In genomic region chr11:124800226-124800929, GRCh38 we compare ENCODE assay signal across 8 cellular contexts. TPM values are rescaled to one million over a fixed set of nuclear protein-coding genes. Genes with fewer than 3 reads are reported as not detected.
A peak's percentile ranks its signal among the peaks of the same experiment; 100 is the strongest.
DNase-seq lines count a peak whose midpoint lies in the region; ATAC-seq and TF ChIP-seq lines count a peak whose summit lies in the region.

Gene MSANTD2, minus strand, starts transcription at chr11:124800406. Its CDS starts 26 bp downstream, at chr11:124800380.

- H3K27ac Mint-ChIP-seq in naive thymus-derived CD4-positive, alpha-beta T cell, result peak within 1 kb of the TSS; percentile 88 to 98 (median 94)
- H3K27ac Mint-ChIP-seq in stimulated activated naive B cell treated with anti-CD40 and anti-IgM and Interleukin-4, amounts not matched to agents 10 μg/mL and 1 μg/mL and 100 μg/mL, for 72 hours, result peak within 1 kb of the TSS; percentile 96

- no peaks in the 10 kb centered on the region for H4K20me1 ChIP-seq in fibroblast of lung (ENCODE audit: control insufficient read depth, extremely low read depth, insufficient read depth, low read length)

- in situ Hi-C loops in Panc1 (cut with HindIII; ENCODE audit: low pct_unique_long_range_greater_than_20kb, low sequenced_read_pairs), result no loop called here

- no peaks in the 10 kb centered on the region for H3K9me3 Mint-ChIP-seq in naive thymus-derived CD4-positive, alpha-beta T cell
- no peaks in the 10 kb centered on the region for H3K9me3 Mint-ChIP-seq in stimulated activated naive B cell treated with anti-CD40 and anti-IgM and Interleukin-4, amounts not matched to agents 10 μg/mL and 1 μg/mL and 100 μg/mL, for 72 hours

- peak within 1 kb of the TSS; percentile 88 for H3K4me3 ChIP-seq in HUES48 (ENCODE audit: low read depth, low read length)
- H3K4me3 ChIP-seq in Panc1 (ENCODE audit: low read depth in 2 of 2, low read length in 2 of 2), result peak within 1 kb of the TSS; percentile 75 to 84
- H3K4me3 ChIP-seq in fibroblast of lung (replicated peaks in 1 of 4; ENCODE audit: control extremely low read depth in 1 of 4, insufficient read depth in 1 of 4, low read depth in 3 of 4, low read length in 4 of 4), result peak within 1 kb of the TSS; percentile 60 to 94 (median 89)
- peak within 1 kb of the TSS; percentile 71 for H3K4me3 ChIP-seq in naive thymus-derived CD4-positive, alpha-beta T cell (ENCODE audit: low read length)

- ATAC-seq in GM21390 (IDR thresholded peaks at IDR 0.05; ENCODE audit: unreplicated experiment) (peak; percentile 89), Panc1 (peak; percentile 98)
- ATAC-seq in naive thymus-derived CD4-positive, alpha-beta T cell, result peak; percentile 92
- peak; percentile 94 to 96 for ATAC-seq in stimulated activated naive B cell treated with anti-CD40 and anti-IgM and Interleukin-4, amounts not matched to agents 10 μg/mL and 1 μg/mL and 100 μg/mL, for 72 hours (replicated peaks)

- H3K27ac ChIP-seq in HUES48 (ENCODE audit: low read depth, low read length), result peak within 1 kb of the TSS; percentile 98
- peak within 1 kb of the TSS; percentile 96 for H3K27ac ChIP-seq in Panc1 (ENCODE audit: low read length)
- peak within 1 kb of the TSS; percentile 99 for H3K27ac ChIP-seq in fibroblast of lung (ENCODE audit: insufficient read depth, low read length)
- H3K27ac ChIP-seq in naive thymus-derived CD4-positive, alpha-beta T cell (ENCODE audit: low read depth, low read length), result peak within 1 kb of the TSS; percentile 93

- H3K27me3 Mint-ChIP-seq in naive thymus-derived CD4-positive, alpha-beta T cell, result peaks cover 0 to 24% (median 0%) of the 10 kb centered on the region in 5 donors
- H3K27me3 Mint-ChIP-seq in stimulated activated naive B cell treated with anti-CD40 and anti-IgM and Interleukin-4, amounts not matched to agents 10 μg/mL and 1 μg/mL and 100 μg/mL, for 72 hours, result peaks cover 0 to 8% of the 10 kb centered on the region in 2 donors

- BruUV-seq in Panc1 (replicated peaks; lab: Mats Ljungman, UMichigan), result no TSS peak

- peaks cover 15% of the 10 kb centered on the region; the same call in 1 of the 2 replicates for H3K4me1 ChIP-seq in HUES48 (ENCODE audit: control insufficient read depth, insufficient read depth, low read length)
- H3K4me1 ChIP-seq in Panc1 (ENCODE audit: control insufficient read depth, insufficient read depth, low read length), result peaks cover 23% of the 10 kb centered on the region
- H3K4me1 ChIP-seq in fibroblast of lung (ENCODE audit: control insufficient read depth, extremely low read depth, insufficient read depth, low read length), result peaks cover 11% of the 10 kb centered on the region
- peaks cover 8 to 14% of the 10 kb centered on the region in 2 donors for H3K4me1 ChIP-seq in naive thymus-derived CD4-positive, alpha-beta T cell (ENCODE audit: control insufficient read depth in 2 of 2, insufficient read depth in 2 of 2, low read length in 2 of 2)

- peaks cover 46% of the 10 kb centered on the region for H3K79me2 ChIP-seq in fibroblast of lung (ENCODE audit: control insufficient read depth, insufficient read depth, low read length)

- peak within 1 kb of the TSS; percentile 77 for H2AFZ ChIP-seq in fibroblast of lung (ENCODE audit: low read length)

- peaks cover 0 to 7% (median 5%) of the 10 kb centered on the region in 5 donors for H3K36me3 Mint-ChIP-seq in naive thymus-derived CD4-positive, alpha-beta T cell
- peaks cover 4 to 6% of the 10 kb centered on the region in 2 donors for H3K36me3 Mint-ChIP-seq in stimulated activated naive B cell treated with anti-CD40 and anti-IgM and Interleukin-4, amounts not matched to agents 10 μg/mL and 1 μg/mL and 100 μg/mL, for 72 hours

- no peaks in the 10 kb centered on the region for H3K27me3 ChIP-seq in HUES48 (ENCODE audit: control insufficient read depth, insufficient read depth, low read length)
- H3K27me3 ChIP-seq in Panc1 (ENCODE audit: control insufficient read depth, insufficient read depth, low read length), result no peaks in the 10 kb centered on the region
- H3K27me3 ChIP-seq in fibroblast of lung (ENCODE audit: control insufficient read depth, insufficient read depth, low read length), result no peaks in the 10 kb centered on the region
- H3K27me3 ChIP-seq in naive thymus-derived CD4-positive, alpha-beta T cell (ENCODE audit: control insufficient read depth in 2 of 2, insufficient read depth in 2 of 2, low read length in 2 of 2), result no peaks in the 10 kb centered on the region

- no peak for TF ChIP-seq CTCF in Panc1 (IDR thresholded peaks at IDR 0.05)
- no peak for TF ChIP-seq CTCF in fibroblast of lung (conservative IDR thresholded peaks at IDR 0.05 in 1 of 2, IDR thresholded peaks at IDR 0.05 in 1 of 2; ENCODE audit: low read depth in 1 of 2, low read length in 2 of 2)

- H3K4me3 Mint-ChIP-seq in naive thymus-derived CD4-positive, alpha-beta T cell, result peak within 1 kb of the TSS; percentile 88 to 97 (median 96)
- H3K4me3 Mint-ChIP-seq in stimulated activated naive B cell treated with anti-CD40 and anti-IgM and Interleukin-4, amounts not matched to agents 10 μg/mL and 1 μg/mL and 100 μg/mL, for 72 hours, result peak within 1 kb of the TSS; percentile 89 to 94

- peak within 1 kb of the TSS; percentile 93 for H3K4me2 ChIP-seq in fibroblast of lung (ENCODE audit: extremely low read depth, insufficient read depth, low read length)

- H3K4me1 Mint-ChIP-seq in naive thymus-derived CD4-positive, alpha-beta T cell, result peaks cover 13 to 38% (median 32%) of the 10 kb centered on the region in 7 donors
- peaks cover 9 to 17% of the 10 kb centered on the region in 2 donors for H3K4me1 Mint-ChIP-seq in stimulated activated naive B cell treated with anti-CD40 and anti-IgM and Interleukin-4, amounts not matched to agents 10 μg/mL and 1 μg/mL and 100 μg/mL, for 72 hours

- intact Hi-C loops in Panc1 (cut with micrococcal nuclease; ENCODE audit: unreplicated experiment), result loop anchor here (5.0 kb wide), 1 partner anchor 37 kb away; no protein-coding TSS in a partner anchor
- intact Hi-C loops in naive thymus-derived CD4-positive, alpha-beta T cell (cut with micrococcal nuclease), result loop anchor here (1.0 to 2.0 kb wide), 14 partner anchors 37 to 768 kb away; partner anchors contain the start of genes CCDC15 (in 2 of the 2), SIAE (in 2 of the 2), SPA17 (in 2 of the 2) and EI24 (in 1 of the 2)

- POLR2A ChIA-PET in Panc1 (lab: Charles Lee), result interaction anchor here (0.5 kb wide), 1 partner anchor 57 kb away, joined by 3 read pairs; no protein-coding TSS in a partner anchor
- POLR2A ChIA-PET in naive thymus-derived CD4-positive, alpha-beta T cell (lab: Charles Lee), result interaction anchor here (0.7 to 5.1 kb wide), 11 partner anchors 13 to 178 kb away, joined by 3 to 29 read pairs (median 5); partner anchors contain the start of genes CCDC15, SIAE, SPA17 and TBRG1

- H3K36me3 ChIP-seq in HUES48 (ENCODE audit: control insufficient read depth, insufficient read depth, low read length) (no peaks in the 10 kb centered on the region), Panc1 (ENCODE audit: control insufficient read depth, insufficient read depth, low read length) (no peaks in the 10 kb centered on the region), fibroblast of lung (ENCODE audit: control insufficient read depth, insufficient read depth, low read length) (no peaks in the 10 kb centered on the region)
- peaks cover 0 to 3% (median 0%) of the 10 kb centered on the region in 3 experiments for H3K36me3 ChIP-seq in naive thymus-derived CD4-positive, alpha-beta T cell (ENCODE audit: control insufficient read depth in 2 of 3, insufficient read depth in 3 of 3, low read length in 3 of 3)

- DNase-seq in DMS 273 (lab: John Stamatoyannopoulos, UW; ENCODE audit: unreplicated experiment) (peak; percentile 86), Panc1 (ENCODE audit: low read depth, low spot score) (peak; percentile 17), fibroblast of lung (ENCODE audit: low read depth in 2 of 2) (peak; percentile 82 to 86)
- DNase-seq in activated T-helper 1 cell treated with anti-CD3 and anti-CD28 coated beads, Interleukin-2, amount 50 U/mL, for 16 hours (ENCODE audit: low read depth in 1 of 2, low spot score in 1 of 2), result peak; percentile 53 to 73
- peak; percentile 65 to 89 (median 73) for DNase-seq in naive thymus-derived CD4-positive, alpha-beta T cell
- DNase-seq in stimulated activated naive B cell treated with anti-CD40 and anti-IgM and Interleukin-4, amounts not matched to agents 10 μg/mL and 1 μg/mL and 100 μg/mL, for 72 hours, result peak; percentile 81

- CTCF ChIA-PET in Panc1 (lab: Charles Lee), result interaction anchor here (0.6 to 1.2 kb wide), 3 partner anchors 11 to 126 kb away, joined by 3 to 4 read pairs (median 3); no protein-coding TSS in a partner anchor
- CTCF ChIA-PET in naive thymus-derived CD4-positive, alpha-beta T cell (lab: Charles Lee), result interaction anchor here (0.9 to 2.1 kb wide), 9 partner anchors 11 to 130 kb away, joined by 3 to 20 read pairs (median 5); no protein-coding TSS in a partner anchor

- no peaks in the 10 kb centered on the region for H3K9me3 ChIP-seq in HUES48 (ENCODE audit: control insufficient read depth, insufficient read depth, low read length)
- no peaks in the 10 kb centered on the region for H3K9me3 ChIP-seq in Panc1 (ENCODE audit: control insufficient read depth, insufficient read depth, low read depth, low read length)
- no peaks in the 10 kb centered on the region for H3K9me3 ChIP-seq in fibroblast of lung (ENCODE audit: control insufficient read depth, insufficient read depth, low read depth, low read length)
- no peaks in the 10 kb centered on the region for H3K9me3 ChIP-seq in naive thymus-derived CD4-positive, alpha-beta T cell (ENCODE audit: control insufficient read depth in 2 of 3, low read length in 3 of 3)

- H3K9ac ChIP-seq in HUES48 (ENCODE audit: low read depth, low read length) (peak within 1 kb of the TSS; percentile 91), fibroblast of lung (ENCODE audit: insufficient read depth, low read length) (peak within 1 kb of the TSS; percentile 100)

RNA-seq across cellular contexts. Expression of gene MSANTD2, which starts in this region (rescaled TPM):
- 20.5 TPM for total RNA-seq in Panc1 (2021; ENCODE audit: unreplicated experiment)
- 12.2 TPM for polyA plus RNA-seq in Panc1 (2012; ENCODE audit: insufficient read length)
- 6.2 and 6.3 TPM in 2 replicates for total RNA-seq in fibroblast of lung
- 5.6 and 6.6 TPM in 2 replicates for polyA plus RNA-seq in fibroblast of lung
- 3.9 and 4.2 TPM in 2 replicates for polyA plus RNA-seq in fibroblast of lung (2012)
- 1.1 and 1.6 TPM in 2 replicates for polyA minus RNA-seq in fibroblast of lung (ENCODE audit: low replicate concordance)
- total RNA-seq in naive thymus-derived CD4-positive, alpha-beta T cell, result 10 to 100 TPM in 4 of 5 experiments, 1 to 10 TPM in 1; 9.1 to 29.5 (median 14.4) TPM
- 1 to 10 TPM; 3.8 to 6.0 TPM for polyA plus RNA-seq in naive thymus-derived CD4-positive, alpha-beta T cell

Comparison
In these comparisons a context has a peak if more than half of its experiments do, and no peak if none do; other contexts are left out.
1. Peak in every context shown above with its lines: DNase-seq, ATAC-seq, H3K4me3 ChIP-seq and H3K27ac ChIP-seq.
2. DNase-seq: peak in every context shown above with its lines; median percentile 86 in DMS 273; 84 in fibroblast of lung; 81 in stimulated activated naive B cell treated with anti-CD40 and anti-IgM and Interleukin-4, amounts not matched to agents 10 μg/mL and 1 μg/mL and 100 μg/mL, for 72 hours; 73 in naive thymus-derived CD4-positive, alpha-beta T cell; 63 in activated T-helper 1 cell treated with anti-CD3 and anti-CD28 coated beads, Interleukin-2, amount 50 U/mL, for 16 hours; 17 in Panc1.